Comparison of ENCODE assay signal across 1 cellular context in genomic region chr18:2655153-2655953, GRCh38.
TF ChIP-seq lines count a peak whose summit lies in the region.

SMCHD1 (plus strand) TSS chr18:2655726; CDS start chr18:2656076, 350 bp downstream.

TF ChIP-seq in HepG2, 621 proteins besides CTCF, POLR2A, EP300 and RAD21 (continued from another document):
- TF ChIP-seq, protein P1, sequence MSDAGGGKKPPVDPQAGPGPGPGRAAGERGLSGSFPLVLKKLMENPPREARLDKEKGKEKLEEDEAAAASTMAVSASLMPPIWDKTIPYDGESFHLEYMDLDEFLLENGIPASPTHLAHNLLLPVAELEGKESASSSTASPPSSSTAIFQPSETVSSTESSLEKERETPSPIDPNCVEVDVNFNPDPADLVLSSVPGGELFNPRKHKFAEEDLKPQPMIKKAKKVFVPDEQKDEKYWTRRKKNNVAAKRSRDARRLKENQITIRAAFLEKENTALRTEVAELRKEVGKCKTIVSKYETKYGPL (CRISPR knock-in tag; IDR thresholded peaks at IDR 0.05): peak; percentile 49; the same call in 1 of the 2 replicates
- TF ChIP-seq MYNN (CRISPR knock-in tag; IDR thresholded peaks at IDR 0.05; ENCODE audit: low read depth): peak; percentile 44; the same call in 1 of the 2 replicates
- TF ChIP-seq ZNF329 (CRISPR knock-in tag; IDR thresholded peaks at IDR 0.05; ENCODE audit: low read depth): peak; percentile 87; the same call in 1 of the 2 replicates
- TF ChIP-seq SALL1 (CRISPR knock-in tag; IDR thresholded peaks at IDR 0.05): peak; percentile 62; the same call in 1 of the 2 replicates
- peak; percentile 28; the same call in 1 of the 2 replicates for TF ChIP-seq NFKBIZ (CRISPR knock-in tag; IDR thresholded peaks at IDR 0.05)
- peak; percentile 15; the same call in 1 of the 2 replicates for TF ChIP-seq NFYC (CRISPR knock-in tag; IDR thresholded peaks at IDR 0.05)
- TF ChIP-seq, protein P2, sequence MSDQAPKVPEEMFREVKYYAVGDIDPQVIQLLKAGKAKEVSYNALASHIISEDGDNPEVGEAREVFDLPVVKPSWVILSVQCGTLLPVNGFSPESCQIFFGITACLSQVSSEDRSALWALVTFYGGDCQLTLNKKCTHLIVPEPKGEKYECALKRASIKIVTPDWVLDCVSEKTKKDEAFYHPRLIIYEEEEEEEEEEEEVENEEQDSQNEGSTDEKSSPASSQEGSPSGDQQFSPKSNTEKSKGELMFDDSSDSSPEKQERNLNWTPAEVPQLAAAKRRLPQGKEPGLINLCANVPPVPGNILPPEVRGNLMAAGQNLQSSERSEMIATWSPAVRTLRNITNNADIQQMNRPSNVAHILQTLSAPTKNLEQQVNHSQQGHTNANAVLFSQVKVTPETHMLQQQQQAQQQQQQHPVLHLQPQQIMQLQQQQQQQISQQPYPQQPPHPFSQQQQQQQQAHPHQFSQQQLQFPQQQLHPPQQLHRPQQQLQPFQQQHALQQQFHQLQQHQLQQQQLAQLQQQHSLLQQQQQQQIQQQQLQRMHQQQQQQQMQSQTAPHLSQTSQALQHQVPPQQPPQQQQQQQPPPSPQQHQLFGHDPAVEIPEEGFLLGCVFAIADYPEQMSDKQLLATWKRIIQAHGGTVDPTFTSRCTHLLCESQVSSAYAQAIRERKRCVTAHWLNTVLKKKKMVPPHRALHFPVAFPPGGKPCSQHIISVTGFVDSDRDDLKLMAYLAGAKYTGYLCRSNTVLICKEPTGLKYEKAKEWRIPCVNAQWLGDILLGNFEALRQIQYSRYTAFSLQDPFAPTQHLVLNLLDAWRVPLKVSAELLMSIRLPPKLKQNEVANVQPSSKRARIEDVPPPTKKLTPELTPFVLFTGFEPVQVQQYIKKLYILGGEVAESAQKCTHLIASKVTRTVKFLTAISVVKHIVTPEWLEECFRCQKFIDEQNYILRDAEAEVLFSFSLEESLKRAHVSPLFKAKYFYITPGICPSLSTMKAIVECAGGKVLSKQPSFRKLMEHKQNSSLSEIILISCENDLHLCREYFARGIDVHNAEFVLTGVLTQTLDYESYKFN (CRISPR knock-in tag; conservative IDR thresholded peaks at IDR 0.05): no peak
- TF ChIP-seq MED13 (CRISPR knock-in tag; IDR thresholded peaks at IDR 0.05): 0 out of 2 replicates have a peak, but pooled peaks have one; percentile 36
- TF ChIP-seq SUZ12 (IDR thresholded peaks at IDR 0.05; ENCODE audit: low read depth, low read length): no peak
- peak; percentile 77 for TF ChIP-seq PHF5A (CRISPR knock-in tag; IDR thresholded peaks at IDR 0.05; ENCODE audit: low read depth, unreplicated experiment)
- no peak for TF ChIP-seq LRRFIP1 (CRISPR knock-in tag; conservative IDR thresholded peaks at IDR 0.05)
- TF ChIP-seq ESRRA (CRISPR knock-in tag; IDR thresholded peaks at IDR 0.05; ENCODE audit: low read depth): 0 out of 2 replicates have a peak, but pooled peaks have one; percentile 58
- TF ChIP-seq SMARCC2 (IDR thresholded peaks at IDR 0.05): no peak
- TF ChIP-seq SALL2 (CRISPR knock-in tag; IDR thresholded peaks at IDR 0.05): peak; percentile 86; the same call in 1 of the 2 replicates
- peak; percentile 65 for TF ChIP-seq ZNF761 (CRISPR knock-in tag; conservative IDR thresholded peaks at IDR 0.05)
- 0 out of 2 replicates have a peak, but pooled peaks have one; percentile 15 for TF ChIP-seq ZNF777 (CRISPR knock-in tag; IDR thresholded peaks at IDR 0.05)
- peak; percentile 76; the same call in 1 of the 2 replicates for TF ChIP-seq HOXA5 (CRISPR knock-in tag; IDR thresholded peaks at IDR 0.05)
- peak; percentile 96 for TF ChIP-seq ZFX (CRISPR knock-in tag; IDR thresholded peaks at IDR 0.05; ENCODE audit: low read depth)
- peak; percentile 18 for TF ChIP-seq ETV5 (CRISPR knock-in tag; IDR thresholded peaks at IDR 0.05; ENCODE audit: borderline replicate concordance)
- 0 out of 2 replicates have a peak, but pooled peaks have one; percentile 63 for TF ChIP-seq ZNF337 (CRISPR knock-in tag; IDR thresholded peaks at IDR 0.05; ENCODE audit: borderline replicate concordance, low read depth)
- TF ChIP-seq ZSCAN12 (CRISPR knock-in tag; IDR thresholded peaks at IDR 0.05): peak; percentile 66; the same call in 1 of the 2 replicates
- 0 out of 2 replicates have a peak, but pooled peaks have one; percentile 32 for TF ChIP-seq BRD4 (CRISPR knock-in tag; IDR thresholded peaks at IDR 0.05)
- 0 out of 2 replicates have a peak, but pooled peaks have one; percentile 3 for TF ChIP-seq ZBTB10 (CRISPR knock-in tag; IDR thresholded peaks at IDR 0.05; ENCODE audit: borderline replicate concordance)
- TF ChIP-seq KAT7 (CRISPR knock-in tag; IDR thresholded peaks at IDR 0.05; ENCODE audit: borderline replicate concordance): peak; percentile 58; the same call in 1 of the 2 replicates
- TF ChIP-seq, protein P3, sequence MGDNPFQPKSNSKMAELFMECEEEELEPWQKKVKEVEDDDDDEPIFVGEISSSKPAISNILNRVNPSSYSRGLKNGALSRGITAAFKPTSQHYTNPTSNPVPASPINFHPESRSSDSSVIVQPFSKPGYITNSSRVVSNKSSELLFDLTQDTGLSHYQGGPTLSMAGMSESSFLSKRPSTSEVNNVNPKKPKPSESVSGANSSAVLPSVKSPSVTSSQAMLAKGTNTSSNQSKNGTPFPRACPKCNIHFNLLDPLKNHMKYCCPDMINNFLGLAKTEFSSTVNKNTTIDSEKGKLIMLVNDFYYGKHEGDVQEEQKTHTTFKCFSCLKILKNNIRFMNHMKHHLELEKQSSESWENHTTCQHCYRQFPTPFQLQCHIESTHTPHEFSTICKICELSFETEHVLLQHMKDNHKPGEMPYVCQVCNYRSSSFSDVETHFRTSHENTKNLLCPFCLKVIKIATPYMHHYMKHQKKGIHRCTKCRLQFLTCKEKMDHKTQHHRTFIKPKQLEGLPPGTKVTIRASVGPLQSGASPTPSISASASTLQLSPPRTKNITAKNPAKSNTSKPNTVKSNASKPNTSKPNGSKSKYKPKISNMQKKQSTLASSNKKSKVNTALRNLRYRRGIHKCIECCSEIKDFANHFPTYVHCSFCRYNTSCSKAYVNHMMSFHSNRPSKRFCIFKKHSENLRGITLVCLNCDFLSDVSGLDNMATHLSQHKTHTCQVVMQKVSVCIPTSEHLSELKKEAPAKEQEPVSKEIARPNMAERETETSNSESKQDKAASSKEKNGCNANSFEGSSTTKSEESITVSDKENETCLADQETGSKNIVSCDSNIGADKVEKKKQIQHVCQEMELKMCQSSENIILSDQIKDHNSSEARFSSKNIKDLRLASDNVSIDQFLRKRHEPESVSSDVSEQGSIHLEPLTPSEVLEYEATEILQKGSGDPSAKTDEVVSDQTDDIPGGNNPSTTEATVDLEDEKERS (CRISPR knock-in tag; IDR thresholded peaks at IDR 0.05): peak; percentile 62; the same call in 1 of the 2 replicates
